In the genomic region with DNA sequence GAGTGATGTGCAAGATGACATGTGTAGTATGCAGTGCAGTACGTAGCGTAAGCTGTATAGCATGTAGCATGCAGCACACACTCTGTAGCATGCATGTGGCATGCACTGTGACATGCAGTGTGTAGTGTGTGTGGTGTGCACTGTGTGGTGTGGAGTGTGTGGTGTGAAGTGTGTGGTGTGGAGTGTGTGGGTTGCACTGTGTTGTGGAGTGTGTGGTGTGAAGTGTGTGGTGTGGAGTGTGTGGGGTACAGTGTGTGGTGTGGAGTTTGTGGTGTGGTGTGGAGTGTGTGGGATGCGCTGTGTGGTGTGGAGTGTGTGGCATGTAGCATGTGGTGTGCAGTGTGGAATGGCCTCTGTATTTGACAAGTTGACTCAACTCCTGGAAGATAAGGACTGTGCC, we compare ENCODE assay signal across 22 cellular contexts. TPM values are rescaled to one million over a fixed set of nuclear protein-coding genes. Genes with fewer than 3 reads are reported as not detected.
DNase-seq lines count a peak whose midpoint lies in the region; ATAC-seq, FAIRE-seq and TF ChIP-seq lines count a peak whose summit lies in the region.
"Had no signal": no experiment of that assay in that cellular context is flagged by ENCODE, and none has a peak within 500 bp of the region (broad histone marks: within the 10 kb centered on the region; RNA-seq: fewer than 3 reads in every experiment).

No MANE protein-coding gene starts in this region.

- TF ChIP-seq CTCF in activated CD8-positive, alpha-beta T cell treated with anti-CD3 and anti-CD28 coated beads for 36 hours (IDR thresholded peaks at IDR 0.05), result no peak
- no peak for TF ChIP-seq CTCF in bronchial epithelial cell (IDR thresholded peaks at IDR 0.05; ENCODE audit: insufficient read depth, low read length, severe bottlenecking)
- no peak for TF ChIP-seq CTCF in nephron progenitor cell (IDR thresholded peaks at IDR 0.05)
- TF ChIP-seq CTCF in osteocyte (IDR thresholded peaks at IDR 0.05), result no peak
- peak in 1 of 3 donors; percentile 30 for TF ChIP-seq CTCF in lower leg skin (IDR thresholded peaks at IDR 0.05)

- POLR2A ChIA-PET in activated CD8-positive, alpha-beta T cell treated with anti-CD3 and anti-CD28 coated beads, Interleukin-2, amount 10 ng/mL, durations not matched to agents 7 days and 5 days (lab: Charles Lee), result no interaction called here
- POLR2A ChIA-PET in activated CD8-positive, alpha-beta T cell treated with anti-CD3 and anti-CD28 coated beads for 36 hours (lab: Charles Lee), result no interaction called here

- intact Hi-C loops in activated CD8-positive, alpha-beta T cell treated with anti-CD3 and anti-CD28 coated beads for 36 hours (cut with micrococcal nuclease), result no loop called here
- intact Hi-C loops in lower leg skin (cut with DNase I; ENCODE audit: low total_unique reads), result no loop called here

- FAIRE-seq in bronchial epithelial cell (lab: Jason Lieb, UNC) (peak; percentile 97), urothelium cell line (lab: Jason Lieb, UNC) (peak; percentile 98)
- FAIRE-seq: GM19239, H1 had no signal

- no peaks in the 10 kb centered on the region for H3K9me3 Mint-ChIP-seq in activated CD8-positive, alpha-beta T cell treated with anti-CD3 and anti-CD28 coated beads, Interleukin-2, amount 10 ng/mL, durations not matched to agents 7 days and 5 days (ENCODE audit: insufficient read depth)
- H3K9me3 Mint-ChIP-seq in activated CD8-positive, alpha-beta T cell treated with anti-CD3 and anti-CD28 coated beads for 36 hours, result no peaks in the 10 kb centered on the region
- peaks cover 5% of the 10 kb centered on the region for H3K9me3 Mint-ChIP-seq in nephron progenitor cell
- no peaks in the 10 kb centered on the region for H3K9me3 Mint-ChIP-seq in osteocyte (ENCODE audit: unreplicated experiment)
- H3K9me3 Mint-ChIP-seq: CD4-positive, alpha-beta T cell had no signal

- peaks cover 3% of the 10 kb centered on the region for H3K4me1 Mint-ChIP-seq in activated CD8-positive, alpha-beta T cell treated with anti-CD3 and anti-CD28 coated beads, Interleukin-2, amount 10 ng/mL, durations not matched to agents 7 days and 5 days (ENCODE audit: low read depth)
- H3K4me1 Mint-ChIP-seq in activated CD8-positive, alpha-beta T cell treated with anti-CD3 and anti-CD28 coated beads for 36 hours (ENCODE audit: low read depth), result no peaks in the 10 kb centered on the region
- H3K4me1 Mint-ChIP-seq in nephron progenitor cell (no peaks in the 10 kb centered on the region), osteocyte (ENCODE audit: unreplicated experiment) (peaks cover 3% of the 10 kb centered on the region)

- 92 to 98% methylated on average over 3 of the region's 3 CpGs for WGBS in lower leg skin, 2 donors

- no peaks in the 10 kb centered on the region for H3K36me3 ChIP-seq in bronchial epithelial cell (ENCODE audit: control insufficient read depth, insufficient read depth, low read length)

- peaks cover 7% of the 10 kb centered on the region for H3K36me3 Mint-ChIP-seq in activated CD8-positive, alpha-beta T cell treated with anti-CD3 and anti-CD28 coated beads, Interleukin-2, amount 10 ng/mL, durations not matched to agents 7 days and 5 days (ENCODE audit: low read depth)
- peaks cover 44% of the 10 kb centered on the region for H3K36me3 Mint-ChIP-seq in activated CD8-positive, alpha-beta T cell treated with anti-CD3 and anti-CD28 coated beads for 36 hours (ENCODE audit: low read depth)
- H3K36me3 Mint-ChIP-seq in nephron progenitor cell (ENCODE audit: low read depth) (peaks cover 50% of the 10 kb centered on the region), osteocyte (ENCODE audit: unreplicated experiment) (peaks cover 49% of the 10 kb centered on the region)

- TF ChIP-seq POLR2A in lower leg skin (IDR thresholded peaks at IDR 0.05), result no peak

- peak overlapping the region; percentile 12 for H3K27ac Mint-ChIP-seq in activated CD8-positive, alpha-beta T cell treated with anti-CD3 and anti-CD28 coated beads, Interleukin-2, amount 10 ng/mL, durations not matched to agents 7 days and 5 days
- H3K27ac Mint-ChIP-seq in activated CD8-positive, alpha-beta T cell treated with anti-CD3 and anti-CD28 coated beads for 36 hours, result no peak overlapping the region
- peak overlapping the region; percentile 66 for H3K27ac Mint-ChIP-seq in nephron progenitor cell
- H3K27ac Mint-ChIP-seq in osteocyte (ENCODE audit: unreplicated experiment), result no peak overlapping the region
- H3K27ac Mint-ChIP-seq: CD4-positive, alpha-beta T cell had no signal

- H3K27me3 ChIP-seq in bronchial epithelial cell (ENCODE audit: control insufficient read depth, insufficient read depth, low read length), result no peaks in the 10 kb centered on the region
- H3K27me3 ChIP-seq: BLaER1, MG63 had no signal

- no peaks in the 10 kb centered on the region for H3K27me3 Mint-ChIP-seq in activated CD8-positive, alpha-beta T cell treated with anti-CD3 and anti-CD28 coated beads, Interleukin-2, amount 10 ng/mL, durations not matched to agents 7 days and 5 days (ENCODE audit: low read depth)
- H3K27me3 Mint-ChIP-seq in activated CD8-positive, alpha-beta T cell treated with anti-CD3 and anti-CD28 coated beads for 36 hours, result no peaks in the 10 kb centered on the region
- H3K27me3 Mint-ChIP-seq in nephron progenitor cell (ENCODE audit: low read depth, poor library complexity) (peaks cover 7% of the 10 kb centered on the region), osteocyte (ENCODE audit: unreplicated experiment) (no peaks in the 10 kb centered on the region)
- H3K27me3 Mint-ChIP-seq: CD4-positive, alpha-beta T cell had no signal

- ATAC-seq in activated CD8-positive, alpha-beta T cell treated with anti-CD3 and anti-CD28 coated beads, Interleukin-2, amount 10 ng/mL, durations not matched to agents 7 days and 5 days, result no peak
- no peak for ATAC-seq in activated CD8-positive, alpha-beta T cell treated with anti-CD3 and anti-CD28 coated beads for 36 hours

- H3K4me3 Mint-ChIP-seq in activated CD8-positive, alpha-beta T cell treated with anti-CD3 and anti-CD28 coated beads, Interleukin-2, amount 10 ng/mL, durations not matched to agents 7 days and 5 days, result no peak overlapping the region
- no peak overlapping the region for H3K4me3 Mint-ChIP-seq in activated CD8-positive, alpha-beta T cell treated with anti-CD3 and anti-CD28 coated beads for 36 hours
- H3K4me3 Mint-ChIP-seq in nephron progenitor cell, result no peak overlapping the region
- no peak overlapping the region for H3K4me3 Mint-ChIP-seq in osteocyte (ENCODE audit: unreplicated experiment)
- H3K4me3 Mint-ChIP-seq: CD4-positive, alpha-beta T cell had no signal

- H3K4me3 ChIP-seq in bronchial epithelial cell (ENCODE audit: low read depth, low read length) (no peak overlapping the region), lower leg skin (ENCODE audit: low read depth, poor library complexity, severe bottlenecking) (no peak overlapping the region)
- H3K4me3 ChIP-seq: BLaER1, MG63 had no signal

- CTCF ChIA-PET in activated CD8-positive, alpha-beta T cell treated with anti-CD3 and anti-CD28 coated beads, Interleukin-2, amount 10 ng/mL, durations not matched to agents 7 days and 5 days (lab: Charles Lee), result no interaction called here
- CTCF ChIA-PET in activated CD8-positive, alpha-beta T cell treated with anti-CD3 and anti-CD28 coated beads for 36 hours (lab: Charles Lee), result no interaction called here

- DNase-seq in activated CD8-positive, alpha-beta T cell treated with anti-CD3 and anti-CD28 coated beads, Interleukin-2, amount 10 ng/mL, durations not matched to agents 7 days and 5 days, result no peak
- no peak for DNase-seq in activated CD8-positive, alpha-beta T cell treated with anti-CD3 and anti-CD28 coated beads for 36 hours
- no peak for DNase-seq in bronchial epithelial cell (ENCODE audit: low read depth)
- no peak for DNase-seq in nephron progenitor cell
- no peak for DNase-seq in urothelium cell line (ENCODE audit: low spot score)
- DNase-seq in osteocyte (ENCODE audit: extremely low spot score, unreplicated experiment), result no peak
- no peak for DNase-seq in lower leg skin (ENCODE audit: low spot score in 2 of 2)
- DNase-seq in GDM1 (lab: John Stamatoyannopoulos, UW), result no peak
- DNase-seq: ACHN; CD4-positive, alpha-beta T cell; COR-L47; DMS79; MG63; NCI-H1694 treated with DMSO at 0.1 percent for 48 hours; NCI-H2081 treated with DMSO at 0.1 percent for 48 hours; NCI-H446 treated with DMSO at 0.1 percent for 48 hours; NCI-H526 treated with DMSO at 0.1 percent for 48 hours; Right ventricle myocardium superior had no signal

RNA-seq across cellular contexts. Expression of gene ROPN1B, which starts 39.2 kb away (rescaled TPM):
- total RNA-seq in activated CD8-positive, alpha-beta T cell treated with anti-CD3 and anti-CD28 coated beads, Interleukin-2, amount 10 ng/mL, durations not matched to agents 7 days and 5 days, result not detected
- not detected for total RNA-seq in activated CD8-positive, alpha-beta T cell treated with anti-CD3 and anti-CD28 coated beads for 36 hours
- total RNA-seq in bronchial epithelial cell, result 0.13 TPM in 1 of 2 replicates, not detected in the other
- total RNA-seq in osteocyte, result not detected in 2 replicates
- total RNA-seq in lower leg skin, result 10 to 100 TPM in 2 of 4 donors, 1 to 10 TPM in 2; 4.0 to 19.9 (median 10.0) TPM
- total RNA-seq: H1, LHCN-M2 had no signal

Comparison
In these comparisons a context has a peak if more than half of its experiments do, and no peak if none do; other contexts are left out.
1. H3K27ac Mint-ChIP-seq: peak in activated CD8-positive, alpha-beta T cell treated with anti-CD3 and anti-CD28 coated beads, Interleukin-2, amount 10 ng/mL, durations not matched to agents 7 days and 5 days (single experiment) and nephron progenitor cell (single experiment); none in activated CD8-positive, alpha-beta T cell treated with anti-CD3 and anti-CD28 coated beads for 36 hours (single experiment) and osteocyte (single experiment).